Comparison of ENCODE assay signal across 1 cellular context in the genomic region with DNA sequence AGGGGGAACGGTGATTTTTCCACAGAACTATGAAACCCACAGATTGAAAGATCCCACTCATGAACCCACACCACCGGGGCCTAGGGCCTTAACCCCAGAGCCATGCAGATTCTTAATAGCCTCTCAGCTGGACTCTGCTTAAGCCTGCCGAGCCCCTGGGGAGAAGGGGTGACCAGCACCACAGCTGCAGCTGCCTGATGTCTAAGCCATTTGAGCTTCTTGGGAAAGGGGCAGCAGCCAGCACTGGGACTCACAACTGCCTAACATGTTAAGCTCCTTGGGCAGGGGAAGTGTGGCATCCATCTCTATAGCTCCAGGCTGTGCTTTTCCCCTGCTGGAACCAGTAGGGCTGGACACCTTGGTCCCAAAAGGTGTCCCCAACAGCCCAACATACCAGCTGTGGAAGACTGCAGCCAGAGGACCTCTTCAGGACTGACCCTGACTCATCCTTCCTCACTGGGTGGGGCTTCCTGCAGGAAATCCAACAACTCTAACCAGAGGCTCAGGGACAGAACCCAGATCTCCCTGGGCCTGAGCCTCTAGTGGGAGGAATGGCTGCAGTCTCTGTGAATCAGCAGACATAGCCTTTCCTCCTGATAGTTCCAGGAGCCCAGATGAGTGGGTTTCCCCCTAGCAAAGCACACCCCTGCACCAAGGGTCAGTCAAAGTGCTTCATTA.
TF ChIP-seq lines count a peak whose summit lies in the region.

No MANE protein-coding gene starts in this region.

TF ChIP-seq in WTC11, 78 proteins besides CTCF, POLR2A, EP300 and RAD21 (continued from another document):
- TF ChIP-seq, protein P1, sequence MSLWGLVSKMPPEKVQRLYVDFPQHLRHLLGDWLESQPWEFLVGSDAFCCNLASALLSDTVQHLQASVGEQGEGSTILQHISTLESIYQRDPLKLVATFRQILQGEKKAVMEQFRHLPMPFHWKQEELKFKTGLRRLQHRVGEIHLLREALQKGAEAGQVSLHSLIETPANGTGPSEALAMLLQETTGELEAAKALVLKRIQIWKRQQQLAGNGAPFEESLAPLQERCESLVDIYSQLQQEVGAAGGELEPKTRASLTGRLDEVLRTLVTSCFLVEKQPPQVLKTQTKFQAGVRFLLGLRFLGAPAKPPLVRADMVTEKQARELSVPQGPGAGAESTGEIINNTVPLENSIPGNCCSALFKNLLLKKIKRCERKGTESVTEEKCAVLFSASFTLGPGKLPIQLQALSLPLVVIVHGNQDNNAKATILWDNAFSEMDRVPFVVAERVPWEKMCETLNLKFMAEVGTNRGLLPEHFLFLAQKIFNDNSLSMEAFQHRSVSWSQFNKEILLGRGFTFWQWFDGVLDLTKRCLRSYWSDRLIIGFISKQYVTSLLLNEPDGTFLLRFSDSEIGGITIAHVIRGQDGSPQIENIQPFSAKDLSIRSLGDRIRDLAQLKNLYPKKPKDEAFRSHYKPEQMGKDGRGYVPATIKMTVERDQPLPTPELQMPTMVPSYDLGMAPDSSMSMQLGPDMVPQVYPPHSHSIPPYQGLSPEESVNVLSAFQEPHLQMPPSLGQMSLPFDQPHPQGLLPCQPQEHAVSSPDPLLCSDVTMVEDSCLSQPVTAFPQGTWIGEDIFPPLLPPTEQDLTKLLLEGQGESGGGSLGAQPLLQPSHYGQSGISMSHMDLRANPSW (CRISPR knock-in tag; conservative IDR thresholded peaks at IDR 0.05; ENCODE audit: low read depth) = no peak
- no peak for TF ChIP-seq ZNF317 (CRISPR knock-in tag; IDR thresholded peaks at IDR 0.05; ENCODE audit: borderline replicate concordance, low read depth)
- TF ChIP-seq FOXK1 (CRISPR knock-in tag; IDR thresholded peaks at IDR 0.05) = no peak
- TF ChIP-seq TEAD1 (CRISPR knock-in tag; IDR thresholded peaks at IDR 0.05) = no peak
- TF ChIP-seq, protein P2, sequence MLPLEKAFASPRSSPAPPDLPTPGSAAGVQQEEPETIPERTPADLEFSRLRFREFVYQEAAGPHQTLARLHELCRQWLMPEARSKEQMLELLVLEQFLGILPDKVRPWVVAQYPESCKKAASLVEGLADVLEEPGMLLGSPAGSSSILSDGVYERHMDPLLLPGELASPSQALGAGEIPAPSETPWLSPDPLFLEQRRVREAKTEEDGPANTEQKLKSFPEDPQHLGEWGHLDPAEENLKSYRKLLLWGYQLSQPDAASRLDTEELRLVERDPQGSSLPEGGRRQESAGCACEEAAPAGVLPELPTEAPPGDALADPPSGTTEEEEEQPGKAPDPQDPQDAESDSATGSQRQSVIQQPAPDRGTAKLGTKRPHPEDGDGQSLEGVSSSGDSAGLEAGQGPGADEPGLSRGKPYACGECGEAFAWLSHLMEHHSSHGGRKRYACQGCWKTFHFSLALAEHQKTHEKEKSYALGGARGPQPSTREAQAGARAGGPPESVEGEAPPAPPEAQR (CRISPR knock-in tag; IDR thresholded peaks at IDR 0.05) = no peak
- TF ChIP-seq EMX1 (CRISPR knock-in tag; IDR thresholded peaks at IDR 0.05) = no peak
- TF ChIP-seq CREB1 (CRISPR knock-in tag; IDR thresholded peaks at IDR 0.05) = no peak
- no peak for TF ChIP-seq ZNF416 (CRISPR knock-in tag; IDR thresholded peaks at IDR 0.05)
